9 cellular contexts compared by ENCODE assay signal in the genomic region with DNA sequence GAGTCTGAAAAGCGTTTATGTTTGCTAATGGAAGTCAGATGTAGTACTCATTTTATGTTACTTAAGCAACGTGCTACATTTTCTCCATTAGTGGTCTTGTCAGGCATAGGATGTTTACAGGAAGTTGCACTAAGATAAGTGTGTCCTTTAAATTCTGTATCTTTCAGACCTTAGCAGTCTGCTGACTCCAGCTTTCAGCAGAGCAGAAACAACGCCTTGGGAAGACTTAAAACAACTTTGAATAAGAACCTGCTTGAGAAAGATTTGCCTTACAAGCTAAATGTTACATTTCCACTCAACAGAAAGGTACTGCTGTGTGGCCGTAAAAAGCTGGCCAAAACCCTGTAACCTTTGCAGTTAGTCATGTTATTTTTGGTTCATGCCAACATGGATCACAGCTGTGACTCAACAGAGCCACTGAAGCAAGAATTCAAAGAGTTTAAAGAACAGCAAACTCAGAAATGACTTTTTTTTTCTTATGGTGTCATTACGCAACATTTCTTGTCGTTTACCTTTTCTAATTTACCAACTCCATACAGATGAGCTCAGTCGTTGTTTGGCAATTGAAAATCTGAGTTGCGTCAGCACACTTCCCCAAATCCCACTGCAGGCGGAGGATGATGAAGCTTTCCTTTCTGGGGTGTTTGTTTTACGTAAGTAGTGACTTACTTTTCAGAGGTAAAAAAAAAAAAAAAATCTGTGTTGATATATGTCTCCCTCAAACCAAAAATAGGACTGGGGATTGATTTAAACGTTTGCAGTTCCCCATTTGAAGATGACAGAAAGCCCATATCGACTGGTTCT. TPM values are rescaled to one million over a fixed set of nuclear protein-coding genes. Genes with fewer than 3 reads are reported as not detected.
DNase-seq lines count a peak whose midpoint lies in the region; ATAC-seq, FAIRE-seq and TF ChIP-seq lines count a peak whose summit lies in the region.
"Had no signal": no experiment of that assay in that cellular context is flagged by ENCODE, and none has a peak within 500 bp of the region (broad histone marks: within the 10 kb centered on the region; RNA-seq: fewer than 3 reads in every experiment).

No MANE protein-coding gene starts in this region.

- no peaks in the 10 kb centered on the region for H3K4me1 ChIP-seq in small intestine (ENCODE audit: control insufficient read depth in 2 of 2, insufficient read depth in 1 of 2, low read depth in 1 of 2, low read length in 1 of 2)

- no peaks in the 10 kb centered on the region for H3K9me3 ChIP-seq in small intestine (ENCODE audit: control insufficient read depth, low read depth)

- peak overlapping the region in 1 of 2 donors; percentile 11 for H3K27ac ChIP-seq in small intestine (ENCODE audit: low read depth in 1 of 2, low read length in 1 of 2)

- no peaks in the 10 kb centered on the region for H3K36me3 ChIP-seq in small intestine (ENCODE audit: control insufficient read depth in 2 of 2, insufficient read depth in 2 of 2, low read length in 2 of 2)

- TF ChIP-seq CTCF in astrocyte of the cerebellum (IDR thresholded peaks at IDR 0.05; ENCODE audit: low read depth, low read length, missing control alignments): no peak

- WGBS in small intestine, 3 donors: 46 to 69% (median 53%) methylated on average over 12 of the region's 12 CpGs

- H3K27me3 ChIP-seq in small intestine (ENCODE audit: control insufficient read depth in 2 of 2, insufficient read depth in 2 of 2, low read length in 2 of 2): no peaks in the 10 kb centered on the region

- in situ Hi-C loops in astrocyte of the cerebellum (cut with HindIII; ENCODE audit: low sequenced_read_pairs): no loop called here

- no peak for ATAC-seq in GM21515 (IDR thresholded peaks at IDR 0.05; ENCODE audit: unreplicated experiment)
- ATAC-seq: T-cell had no signal

- peak overlapping the region; percentile 0 for H3K4me3 ChIP-seq in astrocyte of the cerebellum (ENCODE audit: low read depth, low read length)
- H3K4me3 ChIP-seq in small intestine (ENCODE audit: low read depth in 1 of 2, low read length in 2 of 2): no peak overlapping the region

- FAIRE-seq in small intestine (lab: Jason Lieb, UNC): no peak

- peak; percentile 49 for DNase-seq in AG08396 (ENCODE audit: low spot score)
- peak; percentile 69 for DNase-seq in LHCN-M2 (ENCODE audit: low read depth)
- peak; percentile 61 for DNase-seq in astrocyte of the cerebellum (ENCODE audit: low read depth)
- peak; percentile 81 to 87 for DNase-seq in lung microvascular endothelial cell (ENCODE audit: low read depth in 2 of 2)
- no peak for DNase-seq in small intestine
- DNase-seq in DMS53 treated with DMSO at 0.1 percent for 48 hours (lab: John Stamatoyannopoulos, UW; ENCODE audit: unreplicated experiment): no peak
- no peak for DNase-seq in NCI-H82 (lab: John Stamatoyannopoulos, UW)

RNA-seq across cellular contexts. Expression of gene BMP6, which starts 27.9 kb away (rescaled TPM):
- total RNA-seq in LHCN-M2 (2014; rRNA removed) (0.06 TPM in 2 replicates), lung microvascular endothelial cell (90.2 and 246 TPM in 2 replicates)
- 0.04 TPM for polyA plus RNA-seq in LHCN-M2 (2012)
- polyA plus RNA-seq in small intestine: 1 to 10 TPM in 2 of 3 donors, under 1 TPM in 1; 0.22 to 2.0 (median 1.4) TPM

Comparison
In these comparisons a context has a peak if more than half of its experiments do, and no peak if none do; other contexts are left out.
1. DNase-seq: peak in AG08396 (single experiment), LHCN-M2 (single experiment), astrocyte of the cerebellum (single experiment) and lung microvascular endothelial cell (2 of 2); none in small intestine (single experiment), DMS53 treated with DMSO at 0.1 percent for 48 hours (single experiment) and NCI-H82 (single experiment).
2. RNA of gene BMP6, which starts 27.9 kb away (total RNA-seq): 90.2 to 246 TPM in lung microvascular endothelial cell; 0.06 TPM in LHCN-M2; every median in the first group is over 10 times any median in the second.